In the genomic region with DNA sequence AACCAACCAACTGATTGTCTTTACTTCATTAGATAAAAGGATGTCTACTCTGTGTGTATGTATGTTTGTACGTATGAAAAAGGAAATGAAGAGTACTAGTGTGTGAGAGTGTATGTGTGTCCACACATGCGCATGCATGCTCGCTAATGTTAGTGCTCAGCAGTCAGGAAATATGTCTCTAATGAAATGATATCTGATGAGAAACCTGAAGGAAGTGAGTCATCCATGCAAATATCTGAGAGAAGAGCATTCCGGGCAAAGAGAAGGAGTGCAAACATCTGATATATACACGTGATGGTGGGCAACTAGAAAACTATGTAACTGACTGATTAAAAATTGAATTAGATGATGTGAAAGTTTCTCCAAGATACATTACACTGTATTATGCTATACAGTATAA, we compare ENCODE assay signal across 12 cellular contexts. TPM values are rescaled to one million over a fixed set of nuclear protein-coding genes. Genes with fewer than 3 reads are reported as not detected.
DNase-seq lines count a peak whose midpoint lies in the region; ATAC-seq, FAIRE-seq and TF ChIP-seq lines count a peak whose summit lies in the region.
"Had no signal": no experiment of that assay in that cellular context is flagged by ENCODE, and none has a peak within 500 bp of the region (broad histone marks: within the 10 kb centered on the region; RNA-seq: fewer than 3 reads in every experiment).

No MANE protein-coding gene starts in this region.

- H3K9me3 ChIP-seq in astrocyte (ENCODE audit: insufficient read depth, low read depth, low read length) = no peaks in the 10 kb centered on the region
- H3K9me3 ChIP-seq in heart left ventricle = peaks cover 0 to 5% (median 0%) of the 10 kb centered on the region in 12 donors
- H3K9me3 ChIP-seq in left ventricle myocardium inferior (replicated peaks) = peaks cover 4% of the 10 kb centered on the region
- no peaks in the 10 kb centered on the region for H3K9me3 ChIP-seq in CD8-positive, alpha-beta memory T cell (ENCODE audit: low read length)

- intact Hi-C loops in heart left ventricle (cut with DNase I) = no loop called here
- intact Hi-C loops in left ventricle myocardium inferior (cut with micrococcal nuclease) = no loop called here

- no peaks in the 10 kb centered on the region for H3K36me3 ChIP-seq in astrocyte (ENCODE audit: insufficient read depth, low read length)
- H3K36me3 ChIP-seq in heart left ventricle = no peaks in the 10 kb centered on the region
- no peaks in the 10 kb centered on the region for H3K36me3 ChIP-seq in left ventricle myocardium inferior
- H3K36me3 ChIP-seq in CD8-positive, alpha-beta memory T cell (ENCODE audit: insufficient read depth, low read length) = no peaks in the 10 kb centered on the region

- H3K4me2 ChIP-seq in astrocyte (ENCODE audit: low read length) = peak overlapping the region; percentile 37

- peak overlapping the region; percentile 12 for H2AFZ ChIP-seq in astrocyte (ENCODE audit: low read depth, low read length)

- DNase-seq in COLO829 (ENCODE audit: low spot score) (peak; percentile 68), HTR-8/SVneo (ENCODE audit: insufficient read length, low spot score) (peak; percentile 58), astrocyte (ENCODE audit: low read depth) (peak; percentile 84), kidney tubule cell (ENCODE audit: low spot score) (peak; percentile 40), NCI-H446 (lab: John Stamatoyannopoulos, UW) (no peak), heart left ventricle (no peak), left ventricle myocardium inferior (no peak)
- DNase-seq in CD8-positive, alpha-beta memory T cell = no peak
- DNase-seq: NCI-H526, psoas muscle had no signal

- no peak for ATAC-seq in heart left ventricle
- ATAC-seq: psoas muscle had no signal

- H3K9me3 Mint-ChIP-seq in astrocyte (ENCODE audit: unreplicated experiment) = no peaks in the 10 kb centered on the region
- H3K9me3 Mint-ChIP-seq in CD8-positive, alpha-beta memory T cell = no peaks in the 10 kb centered on the region
- H3K9me3 Mint-ChIP-seq: T-helper 2 cell treated with Interferon-gamma antibody and Interleukin-4, amounts not matched to agents 5 μg/mL and 100 μg/mL, for 36 hours had no signal

- no peak for TF ChIP-seq POLR2A in heart left ventricle (IDR thresholded peaks at IDR 0.05)

- H3K27me3 Mint-ChIP-seq in astrocyte (ENCODE audit: low read depth, unreplicated experiment) = no peaks in the 10 kb centered on the region
- H3K27me3 Mint-ChIP-seq in CD8-positive, alpha-beta memory T cell = peaks cover 0 to 9% of the 10 kb centered on the region in 2 donors
- H3K27me3 Mint-ChIP-seq: IgD-negative memory B cell had no signal

- H3K9ac ChIP-seq in astrocyte (ENCODE audit: low read length) = no peak overlapping the region

- 52 to 68% (median 57%) methylated on average over 5 of the region's 5 CpGs for WGBS in heart left ventricle, 4 donors

- no peaks in the 10 kb centered on the region for H3K4me1 ChIP-seq in astrocyte (ENCODE audit: insufficient read depth, low read length)
- H3K4me1 ChIP-seq in heart left ventricle = no peaks in the 10 kb centered on the region
- no peaks in the 10 kb centered on the region for H3K4me1 ChIP-seq in left ventricle myocardium inferior
- H3K4me1 ChIP-seq in CD8-positive, alpha-beta memory T cell (ENCODE audit: insufficient read depth, low read length) = no peaks in the 10 kb centered on the region
- H3K4me1 ChIP-seq: psoas muscle had no signal

- no peaks in the 10 kb centered on the region for H4K20me1 ChIP-seq in astrocyte (ENCODE audit: insufficient read depth, low read length)

- FAIRE-seq in HTR-8/SVneo (lab: Jason Lieb, UNC) = no peak
- FAIRE-seq in astrocyte (lab: Jason Lieb, UNC) = peak; percentile 70

- H3K4me1 Mint-ChIP-seq in astrocyte (ENCODE audit: low read depth, unreplicated experiment) = peaks cover 6% of the 10 kb centered on the region
- H3K4me1 Mint-ChIP-seq in CD8-positive, alpha-beta memory T cell = peaks cover 8 to 16% (median 11%) of the 10 kb centered on the region in 3 donors

- H3K4me3 Mint-ChIP-seq in astrocyte (ENCODE audit: unreplicated experiment) = no peak overlapping the region
- no peak overlapping the region for H3K4me3 Mint-ChIP-seq in CD8-positive, alpha-beta memory T cell
- H3K4me3 Mint-ChIP-seq: IgD-negative memory B cell; T-helper 2 cell treated with Interferon-gamma antibody and Interleukin-4, amounts not matched to agents 5 μg/mL and 100 μg/mL, for 36 hours had no signal

- H3K36me3 Mint-ChIP-seq in astrocyte (ENCODE audit: low read depth, unreplicated experiment) = no peaks in the 10 kb centered on the region
- peaks cover 0 to 6% (median 0%) of the 10 kb centered on the region in 3 donors for H3K36me3 Mint-ChIP-seq in CD8-positive, alpha-beta memory T cell

- H3K27me3 ChIP-seq in astrocyte (ENCODE audit: insufficient read depth, low read length) (no peaks in the 10 kb centered on the region), heart left ventricle (no peaks in the 10 kb centered on the region), left ventricle myocardium inferior (ENCODE audit: low read depth) (no peaks in the 10 kb centered on the region)
- no peaks in the 10 kb centered on the region for H3K27me3 ChIP-seq in CD8-positive, alpha-beta memory T cell (ENCODE audit: insufficient read depth, low read length, poor library complexity, severe bottlenecking)

- H3K79me2 ChIP-seq in astrocyte (ENCODE audit: insufficient read depth, low read length) = no peaks in the 10 kb centered on the region

- POLR2A ChIA-PET in CD8-positive, alpha-beta memory T cell (lab: Charles Lee) = no interaction called here

- no peak for TF ChIP-seq CTCF in astrocyte (IDR thresholded peaks at IDR 0.05; ENCODE audit: insufficient read depth, low read depth, low read length)
- no peak for TF ChIP-seq CTCF in heart left ventricle (IDR thresholded peaks at IDR 0.05)
- no peak for TF ChIP-seq CTCF in left ventricle myocardium inferior (IDR thresholded peaks at IDR 0.05; ENCODE audit: borderline replicate concordance)

- no peak overlapping the region for H3K4me3 ChIP-seq in astrocyte (ENCODE audit: insufficient read depth, low read depth, low read length)
- no peak overlapping the region for H3K4me3 ChIP-seq in heart left ventricle
- no peak overlapping the region for H3K4me3 ChIP-seq in left ventricle myocardium inferior
- no peak overlapping the region for H3K4me3 ChIP-seq in CD8-positive, alpha-beta memory T cell (ENCODE audit: low read length)
- H3K4me3 ChIP-seq: psoas muscle had no signal

- CTCF ChIA-PET in CD8-positive, alpha-beta memory T cell (lab: Charles Lee) = no interaction called here

- H3K27ac ChIP-seq in astrocyte (ENCODE audit: low read depth, low read length) = no peak overlapping the region
- H3K27ac ChIP-seq in heart left ventricle = no peak overlapping the region
- no peak overlapping the region for H3K27ac ChIP-seq in left ventricle myocardium inferior (replicated peaks)
- no peak overlapping the region for H3K27ac ChIP-seq in CD8-positive, alpha-beta memory T cell (ENCODE audit: low read depth, low read length)
- H3K27ac ChIP-seq: psoas muscle had no signal

- H3K27ac Mint-ChIP-seq in astrocyte (ENCODE audit: unreplicated experiment) = no peak overlapping the region
- no peak overlapping the region for H3K27ac Mint-ChIP-seq in CD8-positive, alpha-beta memory T cell
- H3K27ac Mint-ChIP-seq: IgD-negative memory B cell; T-helper 2 cell treated with Interferon-gamma antibody and Interleukin-4, amounts not matched to agents 5 μg/mL and 100 μg/mL, for 36 hours had no signal

RNA-seq across cellular contexts. Expression of a gene that starts 29.6 kb away (rescaled TPM):
- total RNA-seq in astrocyte = 130 and 166 TPM in 2 replicates
- 10 to 100 TPM; 10.5 to 52.0 (median 17.5) TPM for total RNA-seq in heart left ventricle
- 10 to 100 TPM in 1 of 2 donors, 1 to 10 TPM in 1; 10.0 to 21.3 TPM for polyA plus RNA-seq in heart left ventricle
- total RNA-seq in left ventricle myocardium inferior = 12.7 TPM
- 10 to 100 TPM; 20.4 to 23.2 TPM for total RNA-seq in CD8-positive, alpha-beta memory T cell
- polyA plus RNA-seq in CD8-positive, alpha-beta memory T cell = 13.1 TPM

Comparison
In these comparisons a context has a peak if more than half of its experiments do, and no peak if none do; other contexts are left out.
1. DNase-seq: peak in COLO829 (single experiment), HTR-8/SVneo (single experiment), astrocyte (single experiment) and kidney tubule cell (single experiment); none in NCI-H446 (0 of 2), heart left ventricle (0 of 5), left ventricle myocardium inferior (single experiment) and CD8-positive, alpha-beta memory T cell (0 of 5).